23 cellular contexts compared by ENCODE assay signal in the genomic region with DNA sequence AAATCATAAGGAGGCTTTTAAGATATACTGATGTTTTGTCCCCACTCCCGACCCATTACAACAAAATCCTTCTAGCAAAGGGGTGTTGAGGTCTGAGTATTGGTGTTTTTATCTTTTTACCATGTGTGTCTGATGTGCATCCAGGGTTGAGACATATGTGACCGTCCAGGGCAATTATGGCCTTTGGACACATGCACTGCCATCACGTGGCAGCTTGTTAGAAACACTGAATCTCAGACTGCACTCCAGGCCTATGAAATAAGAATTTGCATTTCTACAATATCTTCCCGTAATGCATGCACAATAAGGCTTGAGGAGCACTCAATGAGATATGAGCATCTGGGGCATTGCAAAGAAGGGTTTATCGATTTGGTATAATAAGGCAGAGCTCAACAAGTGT.
DNase-seq lines count a peak whose midpoint lies in the region; ATAC-seq and TF ChIP-seq lines count a peak whose summit lies in the region.
"Had no signal": no experiment of that assay in that cellular context is flagged by ENCODE, and none has a peak within 500 bp of the region (broad histone marks: within the 10 kb centered on the region; RNA-seq: fewer than 3 reads in every experiment).

No MANE protein-coding gene starts in this region.

- ATAC-seq in GM18867 (IDR thresholded peaks at IDR 0.05; ENCODE audit: unreplicated experiment) (peak; percentile 85), HG03139 (IDR thresholded peaks at IDR 0.05; ENCODE audit: unreplicated experiment) (no peak)
- ATAC-seq in naive thymus-derived CD4-positive, alpha-beta T cell = no peak
- ATAC-seq: activated CD8-positive, alpha-beta T cell treated with anti-CD3 and anti-CD28 coated beads for 36 hours; CD8-positive, alpha-beta T cell had no signal

- no peaks in the 10 kb centered on the region for H3K4me1 Mint-ChIP-seq in naive thymus-derived CD4-positive, alpha-beta T cell

- in situ Hi-C loops in KBM-7 (cut with MboI; ENCODE audit: low pct_unique_long_range_greater_than_20kb, low sequenced_read_pairs) = no loop called here

- POLR2A ChIA-PET in naive thymus-derived CD4-positive, alpha-beta T cell (lab: Charles Lee) = no interaction called here

- H3K27me3 ChIP-seq in naive thymus-derived CD4-positive, alpha-beta T cell (ENCODE audit: control insufficient read depth in 2 of 2, insufficient read depth in 2 of 2, low read length in 2 of 2) = no peaks in the 10 kb centered on the region

- no peaks in the 10 kb centered on the region for H3K36me3 ChIP-seq in naive thymus-derived CD4-positive, alpha-beta T cell (ENCODE audit: control insufficient read depth in 2 of 3, insufficient read depth in 3 of 3, low read length in 3 of 3)

- H3K27ac ChIP-seq in naive thymus-derived CD4-positive, alpha-beta T cell (ENCODE audit: low read depth, low read length) = no peak overlapping the region
- H3K27ac ChIP-seq: parathyroid adenoma had no signal

- H3K9me3 ChIP-seq in naive thymus-derived CD4-positive, alpha-beta T cell (ENCODE audit: control insufficient read depth in 2 of 3, low read length in 3 of 3) = no peaks in the 10 kb centered on the region

- DNase-seq in DMS53 (lab: John Stamatoyannopoulos, UW) (peak; percentile 66), LNCaP clone FGC (ENCODE audit: low read depth) (no peak), SK-N-DZ (ENCODE audit: low spot score) (peak; percentile 21), KBM-7 (no peak)
- DNase-seq in NK-92 treated with Interleukin-12 subunit alpha and Interleukin-12 subunit beta, amount 100 ng/mL, for 24 hours (lab: John Stamatoyannopoulos, UW) = no peak
- DNase-seq in naive thymus-derived CD4-positive, alpha-beta T cell = no peak
- DNase-seq: activated CD4-positive, CD25-positive, alpha-beta regulatory T cell; activated CD8-positive, alpha-beta T cell treated with anti-CD3 and anti-CD28 coated beads for 36 hours; activated naive CD4-positive, alpha-beta T cell treated with Interleukin-2 at 50 U/mL for 16 hours; activated T-cell treated with anti-CD3 and anti-CD28 coated beads, Interleukin-2, amount 50 U/mL, for 24 hours; anterior cingulate cortex; CD8-positive, alpha-beta T cell; central memory CD4-positive, alpha-beta T cell; DND-41; Kasumi-1; kidney; NCI-H1105 treated with DMSO at 0.1 percent for 48 hours; NCI-H2171; SHP77; stimulated activated naive CD4-positive, alpha-beta T cell had no signal

- no peak overlapping the region for H3K4me3 Mint-ChIP-seq in naive thymus-derived CD4-positive, alpha-beta T cell
- H3K4me3 Mint-ChIP-seq: activated CD8-positive, alpha-beta T cell treated with anti-CD3 and anti-CD28 coated beads for 36 hours; activated T-cell treated with anti-CD3 and anti-CD28 coated beads, Interleukin-2, amount 50 U/mL, for 24 hours; CD8-positive, alpha-beta T cell had no signal

- no peak overlapping the region for H3K4me3 ChIP-seq in LNCaP clone FGC (ENCODE audit: low read depth, low read length)
- no peak overlapping the region for H3K4me3 ChIP-seq in naive thymus-derived CD4-positive, alpha-beta T cell (ENCODE audit: low read length)

- H3K4me1 ChIP-seq in naive thymus-derived CD4-positive, alpha-beta T cell (ENCODE audit: control insufficient read depth in 2 of 2, insufficient read depth in 2 of 2, low read length in 2 of 2) = no peaks in the 10 kb centered on the region
- H3K4me1 ChIP-seq: parathyroid adenoma had no signal

- H3K27ac Mint-ChIP-seq in naive thymus-derived CD4-positive, alpha-beta T cell = no peak overlapping the region
- H3K27ac Mint-ChIP-seq: activated CD8-positive, alpha-beta T cell treated with anti-CD3 and anti-CD28 coated beads for 36 hours; activated T-cell treated with anti-CD3 and anti-CD28 coated beads, Interleukin-2, amount 50 U/mL, for 24 hours; CD8-positive, alpha-beta T cell had no signal

- peaks cover 0 to 7% (median 0%) of the 10 kb centered on the region in 11 donors for H3K9me3 Mint-ChIP-seq in naive thymus-derived CD4-positive, alpha-beta T cell

- intact Hi-C loops in naive thymus-derived CD4-positive, alpha-beta T cell (cut with micrococcal nuclease) = no loop called here

- no peaks in the 10 kb centered on the region for H3K27me3 Mint-ChIP-seq in naive thymus-derived CD4-positive, alpha-beta T cell
- H3K27me3 Mint-ChIP-seq: activated CD8-positive, alpha-beta T cell treated with anti-CD3 and anti-CD28 coated beads for 36 hours; activated T-cell treated with anti-CD3 and anti-CD28 coated beads, Interleukin-2, amount 50 U/mL, for 24 hours had no signal

- no peaks in the 10 kb centered on the region for H3K36me3 Mint-ChIP-seq in naive thymus-derived CD4-positive, alpha-beta T cell
- H3K36me3 Mint-ChIP-seq: CD8-positive, alpha-beta T cell had no signal

- TF ChIP-seq CTCF in LNCaP clone FGC (IDR thresholded peaks at IDR 0.05; ENCODE audit: control insufficient read depth, extremely low read depth, insufficient read depth) = peak; percentile 39

- CTCF ChIA-PET in naive thymus-derived CD4-positive, alpha-beta T cell (lab: Charles Lee) = no interaction called here

Comparison
In these comparisons a context has a peak if more than half of its experiments do, and no peak if none do; other contexts are left out.
1. DNase-seq: peak in DMS53 (single experiment) and SK-N-DZ (single experiment); none in LNCaP clone FGC (single experiment), NK-92 treated with Interleukin-12 subunit alpha and Interleukin-12 subunit beta, amount 100 ng/mL, for 24 hours (single experiment), KBM-7 (single experiment) and naive thymus-derived CD4-positive, alpha-beta T cell (0 of 9).